Comparison of ENCODE assay signal across 13 cellular contexts in the genomic region with DNA sequence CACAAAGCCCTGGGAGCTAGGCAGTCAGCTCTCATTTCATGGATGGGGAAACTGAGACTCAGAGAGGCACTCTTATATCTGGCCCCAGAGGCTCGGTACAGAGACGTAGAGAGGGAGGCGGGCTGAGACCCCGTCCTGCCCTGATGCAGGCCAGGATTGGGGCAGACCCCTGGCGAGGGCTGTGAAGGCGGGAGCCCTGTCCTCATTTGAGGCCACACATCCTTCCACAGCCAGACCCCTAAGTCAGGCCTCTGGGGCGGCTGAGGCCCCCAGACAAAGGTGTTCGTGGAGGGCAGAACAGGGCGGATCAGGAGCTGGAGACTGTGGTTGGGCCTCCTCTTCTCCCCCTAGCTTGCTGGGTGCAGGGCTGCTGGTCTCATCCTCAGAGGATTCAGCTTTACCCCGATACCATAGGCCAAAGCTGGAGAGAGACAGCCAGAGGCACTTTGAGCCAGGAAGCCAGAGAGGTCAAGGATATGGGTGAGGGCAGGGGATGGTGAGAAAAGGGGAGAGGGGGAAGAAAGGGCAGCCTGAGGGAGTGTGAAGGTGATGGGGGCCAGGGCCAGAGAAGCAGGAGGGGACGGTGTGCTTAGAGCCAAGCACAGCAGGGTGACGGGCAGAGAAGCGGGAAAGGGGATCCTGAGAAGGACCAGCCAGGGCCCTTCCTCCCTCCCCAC. TPM values are rescaled to one million over a fixed set of nuclear protein-coding genes. Genes with fewer than 3 reads are reported as not detected.
DNase-seq lines count a peak whose midpoint lies in the region; ATAC-seq and TF ChIP-seq lines count a peak whose summit lies in the region.
"Had no signal": no experiment of that assay in that cellular context is flagged by ENCODE, and none has a peak within 500 bp of the region (broad histone marks: within the 10 kb centered on the region; RNA-seq: fewer than 3 reads in every experiment).

No MANE protein-coding gene starts in this region.

- H3K9me3 ChIP-seq in right atrium auricular region (no peaks in the 10 kb centered on the region), upper lobe of left lung (no peaks in the 10 kb centered on the region)

- WGBS in upper lobe of left lung, 2 donors, result 77 to 81% methylated on average over 13 of the region's 13 CpGs

- no peak for TF ChIP-seq EP300 in upper lobe of left lung (IDR thresholded peaks at IDR 0.05)

- DNase-seq in right atrium auricular region (ENCODE audit: low spot score) (no peak), Right ventricle myocardium superior (no peak), coronary artery (ENCODE audit: low spot score) (no peak), neural crest cell (ENCODE audit: low read depth, low spot score) (no peak), upper lobe of left lung (no peak), medulla oblongata (ENCODE audit: extremely low spot score) (no peak)
- DNase-seq in activated CD4-positive, alpha-beta T cell treated with anti-CD3 and anti-CD28 coated beads for 1 hour, result no peak
- DNase-seq: cortex of kidney; EL; NCI-H226; PC-9; stimulated activated CD4-positive, alpha-beta T cell treated with anti-CD3 and anti-CD28 coated beads, Interleukin-15, amount 100 ng/mL, for 24 hours had no signal

- H3K27me3 Mint-ChIP-seq in neural crest cell (ENCODE audit: low read depth), result peaks cover 30% of the 10 kb centered on the region

- intact Hi-C loops in Right ventricle myocardium superior (cut with DNase I), result loop anchor here (5.0 kb wide), 1 partner anchor 74 kb away; no protein-coding TSS in a partner anchor

- no peaks in the 10 kb centered on the region for H3K36me3 Mint-ChIP-seq in neural crest cell (ENCODE audit: low read depth)

- peaks cover 0 to 64% of the 10 kb centered on the region in 2 donors for H3K4me1 ChIP-seq in right atrium auricular region
- H3K4me1 ChIP-seq in upper lobe of left lung, result peaks cover 66 to 73% (median 70%) of the 10 kb centered on the region in 4 donors

- no peak for ATAC-seq in Right ventricle myocardium superior (ENCODE audit: poor library complexity)
- ATAC-seq in upper lobe of left lung (ENCODE audit: low FRiP score in 2 of 2), result no peak
- no peak for ATAC-seq in HG03108 (IDR thresholded peaks at IDR 0.05; ENCODE audit: unreplicated experiment)

- H3K36me3 ChIP-seq in right atrium auricular region (peaks cover 22% of the 10 kb centered on the region), upper lobe of left lung (peaks cover 8 to 13% (median 11%) of the 10 kb centered on the region in 4 donors)

- H3K9me3 Mint-ChIP-seq in neural crest cell, result no peaks in the 10 kb centered on the region

- no peak for TF ChIP-seq POLR2A in upper lobe of left lung (IDR thresholded peaks at IDR 0.05)

- no peaks in the 10 kb centered on the region for H3K27me3 ChIP-seq in right atrium auricular region
- H3K27me3 ChIP-seq in upper lobe of left lung, result no peaks in the 10 kb centered on the region

- peak overlapping the region; percentile 64 for H3K4me3 Mint-ChIP-seq in neural crest cell

- H3K27ac ChIP-seq in right atrium auricular region (peak overlapping the region; percentile 74 to 75), coronary artery (peak overlapping the region in 1 of 2 donors; percentile 82), upper lobe of left lung (peak overlapping the region; percentile 92 to 99 (median 98))
- H3K27ac ChIP-seq: PC-9 had no signal

- H3K4me3 ChIP-seq in right atrium auricular region, result no peak overlapping the region
- peak overlapping the region; percentile 24 for H3K4me3 ChIP-seq in coronary artery
- peak overlapping the region in 1 of 4 donors; percentile 65 for H3K4me3 ChIP-seq in upper lobe of left lung
- H3K4me3 ChIP-seq: PC-9 had no signal

- H3K27ac Mint-ChIP-seq in neural crest cell (ENCODE audit: unreplicated experiment), result no peak overlapping the region

- no peak for TF ChIP-seq CTCF in right atrium auricular region (IDR thresholded peaks at IDR 0.05)
- no peak for TF ChIP-seq CTCF in coronary artery (IDR thresholded peaks at IDR 0.05)
- no peak for TF ChIP-seq CTCF in neural crest cell (conservative IDR thresholded peaks at IDR 0.05)
- no peak for TF ChIP-seq CTCF in upper lobe of left lung (IDR thresholded peaks at IDR 0.05)

- H3K4me1 Mint-ChIP-seq in neural crest cell, result peaks cover 28% of the 10 kb centered on the region

RNA-seq across cellular contexts. Expression of gene SCARF1, which starts 0.8 kb away (rescaled TPM):
- total RNA-seq in right atrium auricular region (10 to 100 TPM in 1 of 2 donors, 1 to 10 TPM in 1; 8.6 to 14.8 TPM), Right ventricle myocardium superior (11.2 TPM), neural crest cell (0.42 and 1.1 TPM in 2 replicates), upper lobe of left lung (10 to 100 TPM; 22.0 to 93.2 (median 55.5) TPM)

RNA-seq across cellular contexts. Expression of gene RILP, which starts 3.3 kb away (rescaled TPM):
- total RNA-seq in right atrium auricular region (10 to 100 TPM; 38.6 to 60.7 TPM), Right ventricle myocardium superior (74.6 TPM), neural crest cell (1.2 and 1.8 TPM in 2 replicates), upper lobe of left lung (100 to 1,000 TPM in 2 of 6 donors, 10 to 100 TPM in 4; 43.7 to 192 (median 85.4) TPM)

RNA-seq across cellular contexts. Expression of gene SLC43A2, which starts 17.7 kb away (rescaled TPM):
- total RNA-seq in right atrium auricular region, result 1 to 10 TPM; 3.6 to 9.8 TPM
- total RNA-seq in Right ventricle myocardium superior, result 4.2 TPM
- total RNA-seq in neural crest cell, result 13.9 and 15.5 TPM in 2 replicates
- total RNA-seq in upper lobe of left lung, result 10 to 100 TPM; 16.9 to 79.0 (median 49.2) TPM

RNA-seq across cellular contexts. Expression of gene PRPF8, which starts 38.3 kb away (rescaled TPM):
- total RNA-seq in right atrium auricular region (100 to 1,000 TPM in 1 of 2 donors, 10 to 100 TPM in 1; 90.1 to 144 TPM), Right ventricle myocardium superior (125 TPM), neural crest cell (449 and 459 TPM in 2 replicates), upper lobe of left lung (100 to 1,000 TPM; 173 to 283 (median 220) TPM)

Comparison
In these comparisons a context has a peak if more than half of its experiments do, and no peak if none do; other contexts are left out.
1. RNA of gene RILP, which starts 3.3 kb away (total RNA-seq): 43.7 to 192 TPM in upper lobe of left lung, 74.6 TPM in Right ventricle myocardium superior (single experiment) and 38.6 to 60.7 TPM in right atrium auricular region; 1.2 to 1.8 TPM in neural crest cell; every median in the first group is over 10 times any median in the second.